34 cellular contexts compared by ENCODE assay signal in the genomic region with DNA sequence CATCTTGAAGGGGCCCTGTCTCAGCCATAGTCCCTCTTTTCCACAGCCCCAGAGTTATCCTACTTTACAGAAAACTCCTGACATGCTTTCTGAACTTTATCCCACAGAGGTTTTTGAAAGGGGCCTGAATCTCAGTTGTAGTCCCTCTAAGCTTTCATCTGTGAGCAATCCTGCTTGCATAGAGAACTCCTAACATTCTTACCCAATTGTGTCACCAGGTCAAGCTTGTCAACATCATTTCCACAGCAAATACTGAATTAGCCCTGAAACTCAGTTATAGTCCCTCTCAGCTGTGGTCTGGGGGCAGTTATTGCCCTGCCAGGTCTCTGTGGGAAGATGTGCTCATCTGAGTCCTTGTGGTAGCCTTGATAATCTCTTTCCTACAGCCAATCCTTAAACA.
"Had no signal": no experiment of that assay in that cellular context is flagged by ENCODE, and none has a peak within 500 bp of the region (broad histone marks: within the 10 kb centered on the region; RNA-seq: fewer than 3 reads in every experiment).

No MANE protein-coding gene starts in this region.

- DNase-seq: activated CD4-positive, alpha-beta T cell treated with anti-CD3 and anti-CD28 coated beads for 36 hours; activated CD4-positive, alpha-beta T cell treated with anti-CD3 and anti-CD28 coated beads, Interleukin-2, amount 10 ng/mL, durations not matched to agents 7 days and 5 days; activated CD4-positive, alpha-beta T cell treated with anti-CD3 and anti-CD28 coated beads, Interleukin-2, amount 50 U/mL, for 48 hours; activated CD8-positive, alpha-beta memory T cell treated with anti-CD3 and anti-CD28 coated beads, Interleukin-2, amount 50 U/mL, for 4 hours; activated CD8-positive, alpha-beta T cell treated with anti-CD3 and anti-CD28 coated beads, Interleukin-2, amount 10 ng/mL, durations not matched to agents 7 days and 5 days; activated gamma-delta T cell treated with Interleukin-2 at 50 U/mL for 16 hours; activated naive CD4-positive, alpha-beta T cell treated with anti-CD3 and anti-CD28 coated beads for 36 hours; activated T-cell treated with anti-CD3 and anti-CD28 coated beads for 4 hours; activated T-cell treated with anti-CD3 and anti-CD28 coated beads, Interleukin-2, amount 50 U/mL, for 4 hours; anterior cingulate cortex; brain microvascular endothelial cell; central memory CD4-positive, alpha-beta T cell; MM.1S; MV-4-11; NCI-H1092; NCI-H1417; NCI-H146; NCI-H187; NCI-H2029 treated with DMSO at 0.1 percent for 48 hours; NCI-H2107; NCI-H2171; NCI-H2227 treated with DMSO at 0.1 percent for 48 hours; NCI-H446 treated with DMSO at 0.1 percent for 48 hours; NCI-H524; NCI-H69; NCI-H82; PC-3; Peyer's patch; RPMI8226; SHP77 treated with DMSO at 0.1 percent for 48 hours; SK-N-SH had no signal

- FAIRE-seq: TTC549 had no signal

- H3K27me3 ChIP-seq: brain microvascular endothelial cell, Peyer's patch, SJSA1 had no signal

- H3K9ac ChIP-seq: KMS-11, SK-N-SH had no signal

- H3K9me3 ChIP-seq: SJSA1 had no signal

- H3K27ac ChIP-seq: brain microvascular endothelial cell, KMS-11, Peyer's patch, SJSA1 had no signal

- H3K4me1 ChIP-seq: Peyer's patch, SJSA1 had no signal

- H3K36me3 ChIP-seq: brain microvascular endothelial cell, Peyer's patch, SJSA1 had no signal

- H3K4me3 ChIP-seq: Peyer's patch, SJSA1 had no signal
